Comparison of ENCODE assay signal across 8 cellular contexts in the genomic region with DNA sequence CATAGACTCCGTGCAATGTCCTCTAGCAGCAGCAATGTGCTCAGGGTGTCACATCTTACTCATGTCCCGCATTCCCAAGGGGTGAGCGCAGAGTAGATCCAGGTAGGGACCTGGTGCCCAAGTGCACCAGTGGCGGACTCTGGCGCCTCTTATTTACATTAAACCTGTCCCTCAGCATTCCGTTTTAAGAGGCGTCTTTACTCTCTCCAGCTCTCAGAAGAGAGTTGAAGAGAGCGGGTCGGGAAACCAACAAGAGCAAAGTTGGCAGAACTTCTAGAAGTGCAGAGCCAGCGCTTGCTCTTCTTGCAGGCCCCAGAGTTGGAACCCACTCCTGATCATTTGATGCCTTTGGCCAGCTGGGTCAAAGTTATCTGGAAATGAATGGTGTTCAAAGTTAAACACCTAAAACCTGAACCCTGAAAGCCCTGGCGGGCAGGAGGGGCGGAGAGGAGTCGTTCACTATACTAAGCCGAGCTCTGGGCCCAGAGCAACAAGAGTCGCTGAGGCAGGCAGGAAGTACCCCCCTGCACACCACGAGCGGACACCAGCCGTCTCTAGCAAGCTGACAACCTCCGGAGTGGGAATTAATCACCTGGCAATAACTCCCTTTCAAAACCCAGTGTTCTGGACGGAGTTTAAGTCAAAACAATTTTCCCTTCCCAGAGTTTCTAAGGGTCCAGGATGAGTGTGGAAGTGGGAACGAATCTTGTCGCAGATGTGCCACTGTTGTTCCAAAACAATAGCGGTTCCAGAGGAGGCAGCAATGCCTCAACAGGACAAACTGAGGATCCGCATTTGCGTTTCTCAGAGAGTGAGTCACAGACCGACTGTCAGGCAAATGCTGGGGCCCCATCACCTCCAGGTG.
DNase-seq lines count a peak whose midpoint lies in the region; ATAC-seq, FAIRE-seq and TF ChIP-seq lines count a peak whose summit lies in the region.

No MANE protein-coding gene starts in this region.

- no peak overlapping the region for H3K27ac Mint-ChIP-seq in stimulated activated naive CD8-positive, alpha-beta T cell treated with anti-CD3 and anti-CD28 coated beads, Interleukin-15, Interleukin-2, amounts not matched to agents 100 ng/mL and 50 ng/mL, for 24 hours
- no peak overlapping the region for H3K27ac Mint-ChIP-seq in mesothelial cell of epicardium

- H3K36me3 Mint-ChIP-seq in stimulated activated naive CD8-positive, alpha-beta T cell treated with anti-CD3 and anti-CD28 coated beads, Interleukin-15, Interleukin-2, amounts not matched to agents 100 ng/mL and 50 ng/mL, for 24 hours (ENCODE audit: low read depth) = no peaks in the 10 kb centered on the region
- no peaks in the 10 kb centered on the region for H3K36me3 Mint-ChIP-seq in mesothelial cell of epicardium

- peak overlapping the region; percentile 62 for H3K4me3 Mint-ChIP-seq in stimulated activated naive CD8-positive, alpha-beta T cell treated with anti-CD3 and anti-CD28 coated beads, Interleukin-15, Interleukin-2, amounts not matched to agents 100 ng/mL and 50 ng/mL, for 24 hours
- peak overlapping the region; percentile 26 for H3K4me3 Mint-ChIP-seq in mesothelial cell of epicardium

- no peak for ATAC-seq in stimulated activated naive CD8-positive, alpha-beta T cell treated with anti-CD3 and anti-CD28 coated beads, Interleukin-15, Interleukin-2, amounts not matched to agents 100 U/mL and 50 U/mL, for 24 hours
- ATAC-seq in GM19324 (IDR thresholded peaks at IDR 0.05; ENCODE audit: low FRiP score, unreplicated experiment) = no peak
- no peak for ATAC-seq in GM21528 (IDR thresholded peaks at IDR 0.05; ENCODE audit: low FRiP score, unreplicated experiment)

- no peak for DNase-seq in stimulated activated naive CD8-positive, alpha-beta T cell treated with anti-CD3 and anti-CD28 coated beads, Interleukin-15, Interleukin-2, amounts not matched to agents 100 U/mL and 50 U/mL, for 24 hours
- DNase-seq in mesothelial cell of epicardium (ENCODE audit: low spot score in 2 of 2, unreplicated experiment in 2 of 2) (peak in 1 of 2 experiments; percentile 38), NCI-H1694 (lab: John Stamatoyannopoulos, UW) (no peak), HTR-8/SVneo (ENCODE audit: insufficient read length, low spot score) (no peak)

- no peak for FAIRE-seq in HTR-8/SVneo (lab: Jason Lieb, UNC)

- H3K27ac ChIP-seq in cingulate gyrus (ENCODE audit: low read depth, low read length) = peak overlapping the region; percentile 73

- peaks cover 5% of the 10 kb centered on the region for H3K4me1 Mint-ChIP-seq in stimulated activated naive CD8-positive, alpha-beta T cell treated with anti-CD3 and anti-CD28 coated beads, Interleukin-15, Interleukin-2, amounts not matched to agents 100 ng/mL and 50 ng/mL, for 24 hours (ENCODE audit: low read depth)
- H3K4me1 Mint-ChIP-seq in mesothelial cell of epicardium = peaks cover 9% of the 10 kb centered on the region

- peaks cover 30% of the 10 kb centered on the region for H3K27me3 Mint-ChIP-seq in stimulated activated naive CD8-positive, alpha-beta T cell treated with anti-CD3 and anti-CD28 coated beads, Interleukin-15, Interleukin-2, amounts not matched to agents 100 ng/mL and 50 ng/mL, for 24 hours
- H3K27me3 Mint-ChIP-seq in mesothelial cell of epicardium (ENCODE audit: low read depth) = peaks cover 29% of the 10 kb centered on the region

- no peak for TF ChIP-seq CTCF in mesothelial cell of epicardium (IDR thresholded peaks at IDR 0.05; ENCODE audit: unreplicated experiment)

- peaks cover under 1% of the 10 kb centered on the region for H3K9me3 Mint-ChIP-seq in stimulated activated naive CD8-positive, alpha-beta T cell treated with anti-CD3 and anti-CD28 coated beads, Interleukin-15, Interleukin-2, amounts not matched to agents 100 ng/mL and 50 ng/mL, for 24 hours
- H3K9me3 Mint-ChIP-seq in mesothelial cell of epicardium = peaks cover under 1% of the 10 kb centered on the region
